Comparison of ENCODE assay signal across 12 cellular contexts in the genomic region with DNA sequence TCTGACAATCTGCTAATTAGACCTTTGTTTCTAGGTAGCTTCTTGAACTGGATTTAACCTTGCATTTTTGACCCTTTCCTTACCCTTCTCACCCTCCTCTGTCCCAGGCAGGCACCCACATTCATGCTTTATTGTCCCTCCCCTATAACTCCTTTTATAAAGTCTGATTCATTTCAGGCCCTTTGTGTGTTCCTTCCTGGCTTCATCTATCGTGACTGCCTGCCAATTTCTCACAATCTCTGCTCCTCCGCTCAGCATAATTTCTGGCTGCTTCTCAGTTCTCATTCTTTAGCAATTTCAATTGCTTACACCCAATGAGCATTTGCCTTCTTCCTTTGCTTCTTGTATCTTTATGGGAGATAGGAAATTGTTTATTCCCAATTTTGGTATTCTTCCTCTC.
A peak's percentile ranks its signal among the peaks of the same experiment; 100 is the strongest.
DNase-seq lines count a peak whose midpoint lies in the region; ATAC-seq and TF ChIP-seq lines count a peak whose summit lies in the region.
"Had no signal": no experiment of that assay in that cellular context is flagged by ENCODE, and none has a peak within 500 bp of the region (broad histone marks: within the 10 kb centered on the region; RNA-seq: fewer than 3 reads in every experiment).

No MANE protein-coding gene starts in this region.

- H3K27ac Mint-ChIP-seq in CD4-positive, alpha-beta memory T cell = no peak overlapping the region
- H3K27ac Mint-ChIP-seq: activated CD4-positive, alpha-beta memory T cell treated with anti-CD3 and anti-CD28 coated beads for 36 hours had no signal

- H3K4me3 ChIP-seq in esophagus squamous epithelium = peak overlapping the region; percentile 25 to 46 (median 37)
- H3K4me3 ChIP-seq in uterus = no peak overlapping the region
- no peak overlapping the region for H3K4me3 ChIP-seq in CD4-positive, alpha-beta memory T cell (ENCODE audit: low read length in 2 of 2)
- H3K4me3 ChIP-seq: thyroid gland had no signal

- CTCF ChIA-PET in CD4-positive, alpha-beta memory T cell (lab: Charles Lee; ENCODE audit: partially characterized antibody) = no interaction called here

- H3K27me3 Mint-ChIP-seq in CD4-positive, alpha-beta memory T cell = peaks cover 0 to 7% of the 10 kb centered on the region in 2 donors

- POLR2A ChIA-PET in CD4-positive, alpha-beta memory T cell (lab: Charles Lee; ENCODE audit: partially characterized antibody) = no interaction called here

- H3K4me1 ChIP-seq in esophagus squamous epithelium (peaks cover 6 to 72% (median 30%) of the 10 kb centered on the region in 3 donors), uterus (peaks cover 0 to 3% of the 10 kb centered on the region in 2 donors)
- no peaks in the 10 kb centered on the region for H3K4me1 ChIP-seq in CD4-positive, alpha-beta memory T cell (ENCODE audit: insufficient read depth, low read length)
- H3K4me1 ChIP-seq: thyroid gland had no signal

- H3K27me3 ChIP-seq in esophagus squamous epithelium (no peaks in the 10 kb centered on the region), uterus (no peaks in the 10 kb centered on the region)
- H3K27me3 ChIP-seq in CD4-positive, alpha-beta memory T cell (ENCODE audit: insufficient read depth, low read length) = no peaks in the 10 kb centered on the region
- H3K27me3 ChIP-seq: thyroid gland had no signal

- intact Hi-C loops in esophagus squamous epithelium (cut with DNase I) (no loop called here), uterus (cut with DNase I; ENCODE audit: low total_unique reads) (no loop called here)
- intact Hi-C loops in CD4-positive, alpha-beta memory T cell (cut with micrococcal nuclease) = no loop called here

- DNase-seq in anterior cingulate cortex (lab: John Stamatoyannopoulos, UW) (peak in 32 of 58 donors; percentile 3 to 76 (median 31)), esophagus squamous epithelium (lab: John Stamatoyannopoulos, UW) (no peak), lung microvascular endothelial cell (ENCODE audit: low read depth in 2 of 2) (peak; percentile 5 to 7), uterus (peak; percentile 18 to 55), GM20000 (ENCODE audit: low spot score) (no peak)
- no peak for DNase-seq in CD4-positive, alpha-beta memory T cell
- DNase-seq: activated CD4-positive, alpha-beta memory T cell treated with anti-CD3 and anti-CD28 coated beads for 36 hours; erythroblast; kidney glomerular epithelial cell; T-helper 9 cell had no signal

- no peaks in the 10 kb centered on the region for H3K4me1 Mint-ChIP-seq in CD4-positive, alpha-beta memory T cell

- WGBS in esophagus squamous epithelium, 2 donors = 20 to 23% methylated on average over 2 of the region's 2 CpGs

- no peak overlapping the region for H3K4me3 Mint-ChIP-seq in CD4-positive, alpha-beta memory T cell
- H3K4me3 Mint-ChIP-seq: activated CD4-positive, alpha-beta memory T cell treated with anti-CD3 and anti-CD28 coated beads for 36 hours had no signal

- no peak for ATAC-seq in GM18909 (IDR thresholded peaks at IDR 0.05; ENCODE audit: poor library complexity, unreplicated experiment)

- H3K27ac ChIP-seq in esophagus squamous epithelium (peak overlapping the region in 3 of 4 donors; percentile 90 to 91 (median 90)), uterus (no peak overlapping the region)
- no peak overlapping the region for H3K27ac ChIP-seq in CD4-positive, alpha-beta memory T cell (ENCODE audit: low read depth, low read length)
- H3K27ac ChIP-seq: thyroid gland had no signal

- no peaks in the 10 kb centered on the region for H3K9me3 ChIP-seq in esophagus squamous epithelium
- H3K9me3 ChIP-seq in uterus = no peaks in the 10 kb centered on the region
- H3K9me3 ChIP-seq in CD4-positive, alpha-beta memory T cell (ENCODE audit: control insufficient read depth in 1 of 2, low read length in 2 of 2) = no peaks in the 10 kb centered on the region
- H3K9me3 ChIP-seq: thyroid gland had no signal

- no peaks in the 10 kb centered on the region for H3K36me3 Mint-ChIP-seq in CD4-positive, alpha-beta memory T cell
- H3K36me3 Mint-ChIP-seq: activated CD4-positive, alpha-beta memory T cell treated with anti-CD3 and anti-CD28 coated beads for 36 hours had no signal

- H3K9me3 Mint-ChIP-seq in CD4-positive, alpha-beta memory T cell = no peaks in the 10 kb centered on the region
- H3K9me3 Mint-ChIP-seq: activated CD4-positive, alpha-beta memory T cell treated with anti-CD3 and anti-CD28 coated beads for 36 hours had no signal

- no peak for TF ChIP-seq POLR2A in esophagus squamous epithelium (IDR thresholded peaks at IDR 0.05)
- no peak for TF ChIP-seq POLR2A in uterus (IDR thresholded peaks at IDR 0.05)

- TF ChIP-seq CTCF in esophagus squamous epithelium (IDR thresholded peaks at IDR 0.05) = no peak
- no peak for TF ChIP-seq CTCF in uterus (IDR thresholded peaks at IDR 0.05)
- TF ChIP-seq CTCF in GM20000 (IDR thresholded peaks at IDR 0.05; ENCODE audit: extremely low read depth, missing control alignments) = no peak

- H3K36me3 ChIP-seq in esophagus squamous epithelium (no peaks in the 10 kb centered on the region), uterus (no peaks in the 10 kb centered on the region)
- H3K36me3 ChIP-seq in CD4-positive, alpha-beta memory T cell (ENCODE audit: insufficient read depth, low read length) = no peaks in the 10 kb centered on the region
- H3K36me3 ChIP-seq: thyroid gland had no signal

Comparison
In these comparisons a context has a peak if more than half of its experiments do, and no peak if none do; other contexts are left out.
1. DNase-seq: peak in anterior cingulate cortex (32 of 58), lung microvascular endothelial cell (2 of 2) and uterus (2 of 2); none in esophagus squamous epithelium (single experiment), CD4-positive, alpha-beta memory T cell (0 of 5) and GM20000 (single experiment).
2. H3K27ac ChIP-seq: peak in esophagus squamous epithelium (3 of 4); none in uterus (0 of 2) and CD4-positive, alpha-beta memory T cell (single experiment).
3. H3K4me3 ChIP-seq: peak in esophagus squamous epithelium (4 of 4); none in uterus (0 of 2) and CD4-positive, alpha-beta memory T cell (0 of 2).